Comparison of ENCODE assay signal across 26 cellular contexts in the genomic region with DNA sequence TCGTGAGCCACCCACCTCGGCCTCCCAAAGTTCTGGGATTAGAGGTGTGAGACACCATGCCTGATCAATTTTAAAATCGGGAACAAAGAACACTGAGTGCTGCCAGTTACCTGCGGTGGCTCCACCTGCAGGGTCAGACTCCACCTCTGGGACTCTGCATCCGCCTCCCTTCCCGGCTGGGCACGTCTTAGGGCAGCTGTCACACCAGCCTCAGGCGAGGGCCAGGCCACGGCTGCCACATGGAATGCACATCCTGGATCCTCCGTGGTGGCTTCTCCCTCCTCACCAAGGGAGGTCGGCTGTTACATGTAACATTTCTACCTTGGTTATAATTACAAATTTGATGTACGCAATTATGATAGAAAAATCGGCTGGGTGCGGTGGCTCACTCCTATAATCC. TPM values are rescaled to one million over a fixed set of nuclear protein-coding genes. Genes with fewer than 3 reads are reported as not detected.
DNase-seq lines count a peak whose midpoint lies in the region; ATAC-seq and TF ChIP-seq lines count a peak whose summit lies in the region.
"Had no signal": no experiment of that assay in that cellular context is flagged by ENCODE, and none has a peak within 500 bp of the region (broad histone marks: within the 10 kb centered on the region; RNA-seq: fewer than 3 reads in every experiment).

No MANE protein-coding gene starts in this region.

- DNase-seq in DMS53 (lab: John Stamatoyannopoulos, UW) (peak; percentile 37), DMS53 treated with DMSO at 0.1 percent for 48 hours (lab: John Stamatoyannopoulos, UW; ENCODE audit: unreplicated experiment) (no peak), HCT116 (ENCODE audit: low read depth, low spot score) (no peak), chondrocyte (ENCODE audit: low spot score) (peak; percentile 75), neural crest cell (ENCODE audit: low read depth, low spot score) (no peak), SW 1271 (lab: John Stamatoyannopoulos, UW) (no peak)
- DNase-seq in activated naive CD8-positive, alpha-beta T cell treated with anti-CD3 and anti-CD28 coated beads, Interleukin-2, amount 50 U/mL, for 24 hours: no peak
- no peak for DNase-seq in CD8-positive, alpha-beta memory T cell
- DNase-seq: activated CD4-positive, alpha-beta memory T cell treated with anti-CD3 and anti-CD28 coated beads for 36 hours; activated CD4-positive, CD25-positive, alpha-beta regulatory T cell treated with anti-CD3 and anti-CD28 coated beads, Interleukin-2, amount 50 U/mL, for 72 hours; activated CD8-positive, alpha-beta memory T cell treated with anti-CD3 and anti-CD28 coated beads, Interleukin-2, amount 50 U/mL, for 48 hours; activated naive CD4-positive, alpha-beta T cell treated with anti-CD3 and anti-CD28 coated beads, Interleukin-2, amount 10 ng/mL, durations not matched to agents 7 days and 5 days; amniotic stem cell; brain microvascular endothelial cell; DND-41; Karpas-422; kidney glomerular epithelial cell; NCI-H1694; NCI-H2171 treated with DMSO at 0.1 percent for 48 hours; NCI-H510A treated with DMSO at 0.1 percent for 48 hours; sigmoid colon; stimulated activated naive B cell treated with anti-CD40 and anti-IgM and Interleukin-4, amounts not matched to agents 10 μg/mL and 1 μg/mL and 100 μg/mL, for 72 hours had no signal

- peaks cover 24 to 37% of the 10 kb centered on the region in 2 experiments for H3K4me1 ChIP-seq in HCT116 (ENCODE audit: control insufficient read depth in 1 of 2, insufficient read depth in 2 of 2, low read length in 2 of 2)
- no peaks in the 10 kb centered on the region for H3K4me1 ChIP-seq in CD8-positive, alpha-beta memory T cell (ENCODE audit: insufficient read depth, low read length)

- TF ChIP-seq CTCF in HCT116 (IDR thresholded peaks at IDR 0.05 in 2 of 3, conservative IDR thresholded peaks at IDR 0.05 in 1 of 3; ENCODE audit: borderline replicate concordance in 1 of 3, insufficient read depth in 1 of 3, low read depth in 2 of 3, low read length in 2 of 3): no peak
- TF ChIP-seq CTCF in chondrocyte (IDR thresholded peaks at IDR 0.05): no peak
- TF ChIP-seq CTCF in neural crest cell (conservative IDR thresholded peaks at IDR 0.05): no peak

- no peaks in the 10 kb centered on the region for H4K20me1 ChIP-seq in HCT116 (ENCODE audit: insufficient read depth)

- H3K4me3 Mint-ChIP-seq in chondrocyte (ENCODE audit: unreplicated experiment): no peak overlapping the region
- peak overlapping the region; percentile 49 for H3K4me3 Mint-ChIP-seq in neural crest cell
- H3K4me3 Mint-ChIP-seq in activated naive CD8-positive, alpha-beta T cell treated with anti-CD3 and anti-CD28 coated beads, Interleukin-2, amount 50 U/mL, for 24 hours: no peak overlapping the region
- H3K4me3 Mint-ChIP-seq in CD8-positive, alpha-beta memory T cell: no peak overlapping the region
- H3K4me3 Mint-ChIP-seq: activated CD4-positive, alpha-beta memory T cell treated with anti-CD3 and anti-CD28 coated beads for 36 hours; activated naive CD4-positive, alpha-beta T cell treated with anti-CD3 and anti-CD28 coated beads, Interleukin-2, amount 10 ng/mL, durations not matched to agents 7 days and 5 days; stimulated activated naive B cell treated with anti-CD40 and anti-IgM and Interleukin-4, amounts not matched to agents 10 μg/mL and 1 μg/mL and 100 μg/mL, for 72 hours had no signal

- no peak for TF ChIP-seq POLR2A in HCT116 (IDR thresholded peaks at IDR 0.05; ENCODE audit: borderline replicate concordance, extremely low read depth, insufficient read depth, insufficient read length)

- no peaks in the 10 kb centered on the region for H3K36me3 Mint-ChIP-seq in chondrocyte (ENCODE audit: low read depth)
- H3K36me3 Mint-ChIP-seq in neural crest cell (ENCODE audit: low read depth): no peaks in the 10 kb centered on the region
- H3K36me3 Mint-ChIP-seq in activated naive CD8-positive, alpha-beta T cell treated with anti-CD3 and anti-CD28 coated beads, Interleukin-2, amount 50 U/mL, for 24 hours (ENCODE audit: low read depth): no peaks in the 10 kb centered on the region
- no peaks in the 10 kb centered on the region for H3K36me3 Mint-ChIP-seq in CD8-positive, alpha-beta memory T cell
- H3K36me3 Mint-ChIP-seq: activated CD4-positive, alpha-beta memory T cell treated with anti-CD3 and anti-CD28 coated beads for 36 hours; activated naive CD4-positive, alpha-beta T cell treated with anti-CD3 and anti-CD28 coated beads, Interleukin-2, amount 10 ng/mL, durations not matched to agents 7 days and 5 days; stimulated activated naive B cell treated with anti-CD40 and anti-IgM and Interleukin-4, amounts not matched to agents 10 μg/mL and 1 μg/mL and 100 μg/mL, for 72 hours had no signal

- H3K27ac Mint-ChIP-seq in chondrocyte (ENCODE audit: unreplicated experiment): no peak overlapping the region
- H3K27ac Mint-ChIP-seq in neural crest cell (ENCODE audit: unreplicated experiment): no peak overlapping the region
- no peak overlapping the region for H3K27ac Mint-ChIP-seq in activated naive CD8-positive, alpha-beta T cell treated with anti-CD3 and anti-CD28 coated beads, Interleukin-2, amount 50 U/mL, for 24 hours
- no peak overlapping the region for H3K27ac Mint-ChIP-seq in CD8-positive, alpha-beta memory T cell
- H3K27ac Mint-ChIP-seq: activated CD4-positive, alpha-beta memory T cell treated with anti-CD3 and anti-CD28 coated beads for 36 hours; activated naive CD4-positive, alpha-beta T cell treated with anti-CD3 and anti-CD28 coated beads, Interleukin-2, amount 10 ng/mL, durations not matched to agents 7 days and 5 days; progenitor cell of endocrine pancreas; stimulated activated naive B cell treated with anti-CD40 and anti-IgM and Interleukin-4, amounts not matched to agents 10 μg/mL and 1 μg/mL and 100 μg/mL, for 72 hours had no signal

- H3K27me3 ChIP-seq in HCT116 (ENCODE audit: insufficient read depth, low read length): no peaks in the 10 kb centered on the region
- H3K27me3 ChIP-seq in CD8-positive, alpha-beta memory T cell (ENCODE audit: insufficient read depth, low read length, poor library complexity, severe bottlenecking): no peaks in the 10 kb centered on the region
- H3K27me3 ChIP-seq: brain microvascular endothelial cell, sigmoid colon had no signal

- H3K27me3 Mint-ChIP-seq in chondrocyte (ENCODE audit: low read depth): no peaks in the 10 kb centered on the region
- peaks cover 9% of the 10 kb centered on the region for H3K27me3 Mint-ChIP-seq in neural crest cell (ENCODE audit: low read depth)
- H3K27me3 Mint-ChIP-seq in activated naive CD8-positive, alpha-beta T cell treated with anti-CD3 and anti-CD28 coated beads, Interleukin-2, amount 50 U/mL, for 24 hours: peaks cover 2% of the 10 kb centered on the region
- H3K27me3 Mint-ChIP-seq in CD8-positive, alpha-beta memory T cell: peaks cover 5 to 11% of the 10 kb centered on the region in 2 donors
- H3K27me3 Mint-ChIP-seq: activated CD4-positive, alpha-beta memory T cell treated with anti-CD3 and anti-CD28 coated beads for 36 hours had no signal

- H3K4me2 ChIP-seq in HCT116 (ENCODE audit: low read length): peak overlapping the region; percentile 37

- POLR2A ChIA-PET in HCT116 (lab: Charles Lee): no interaction called here
- POLR2A ChIA-PET in CD8-positive, alpha-beta memory T cell (lab: Charles Lee): no interaction called here

- 0 out of 2 replicates have a peak, but pooled peaks cover 3% of the 10 kb centered on the region for H3K9me2 ChIP-seq in HCT116 (ENCODE audit: insufficient read depth)

- CTCF ChIA-PET in HCT116 (lab: Charles Lee): no interaction called here
- CTCF ChIA-PET in CD8-positive, alpha-beta memory T cell (lab: Charles Lee): no interaction called here

- peaks cover 27% of the 10 kb centered on the region for H3K4me1 Mint-ChIP-seq in chondrocyte (ENCODE audit: low read depth)
- peaks cover 21% of the 10 kb centered on the region for H3K4me1 Mint-ChIP-seq in neural crest cell
- H3K4me1 Mint-ChIP-seq in activated naive CD8-positive, alpha-beta T cell treated with anti-CD3 and anti-CD28 coated beads, Interleukin-2, amount 50 U/mL, for 24 hours: peaks cover 2% of the 10 kb centered on the region
- peaks cover 1 to 3% (median 3%) of the 10 kb centered on the region in 3 donors for H3K4me1 Mint-ChIP-seq in CD8-positive, alpha-beta memory T cell

- TF ChIP-seq RAD21 in HCT116 (IDR thresholded peaks at IDR 0.05; ENCODE audit: low read depth): no peak

- peaks cover 0 to 16% of the 10 kb centered on the region in 2 experiments; a peak in 1 of 4 replicates for H3K9me3 ChIP-seq in HCT116 (ENCODE audit: control insufficient read depth in 1 of 2, insufficient read depth in 1 of 2, low read depth in 1 of 2, low read length in 2 of 2)
- no peaks in the 10 kb centered on the region for H3K9me3 ChIP-seq in CD8-positive, alpha-beta memory T cell (ENCODE audit: low read length)
- H3K9me3 ChIP-seq: neutrophil, sigmoid colon had no signal

- no TSS peak for BruUV-seq in HCT116 (replicated peaks; lab: Mats Ljungman, UMichigan)

- no peak overlapping the region for H3K9ac ChIP-seq in HCT116 (ENCODE audit: low read length)

- RAD21 ChIA-PET in HCT116 (lab: Charles Lee; ENCODE audit: low non-redundant PET in 1 of 2, low total read pairs in 2 of 2, uncharacterized antibody in 2 of 2, unreplicated experiment in 2 of 2): no interaction called here

- H3K4me3 ChIP-seq in HCT116 (replicated peaks in 1 of 2; ENCODE audit: low read depth in 1 of 2, low read length in 2 of 2): no peak overlapping the region
- H3K4me3 ChIP-seq in CD8-positive, alpha-beta memory T cell (ENCODE audit: low read length): no peak overlapping the region
- H3K4me3 ChIP-seq: sigmoid colon had no signal

- H3K9me3 Mint-ChIP-seq in chondrocyte (ENCODE audit: low read depth) (no peaks in the 10 kb centered on the region), neural crest cell (no peaks in the 10 kb centered on the region)
- no peaks in the 10 kb centered on the region for H3K9me3 Mint-ChIP-seq in activated naive CD8-positive, alpha-beta T cell treated with anti-CD3 and anti-CD28 coated beads, Interleukin-2, amount 50 U/mL, for 24 hours
- no peaks in the 10 kb centered on the region for H3K9me3 Mint-ChIP-seq in CD8-positive, alpha-beta memory T cell
- H3K9me3 Mint-ChIP-seq: activated CD4-positive, alpha-beta memory T cell treated with anti-CD3 and anti-CD28 coated beads for 36 hours; activated naive CD4-positive, alpha-beta T cell treated with anti-CD3 and anti-CD28 coated beads, Interleukin-2, amount 10 ng/mL, durations not matched to agents 7 days and 5 days; stimulated activated naive B cell treated with anti-CD40 and anti-IgM and Interleukin-4, amounts not matched to agents 10 μg/mL and 1 μg/mL and 100 μg/mL, for 72 hours had no signal

- peak; percentile 69 for ATAC-seq in HCT116
- no peak for ATAC-seq in activated naive CD8-positive, alpha-beta T cell treated with anti-CD3 and anti-CD28 coated beads, Interleukin-2, amount 50 U/mL, for 24 hours
- ATAC-seq: HepG2; stimulated activated naive B cell treated with anti-CD40 and anti-IgM and Interleukin-4, amounts not matched to agents 10 μg/mL and 1 μg/mL and 100 μg/mL, for 72 hours had no signal

- H3K79me2 ChIP-seq in HCT116 (ENCODE audit: insufficient read depth, low read length): no peaks in the 10 kb centered on the region

- H2AFZ ChIP-seq in HCT116 (ENCODE audit: low read depth, low read length, poor library complexity, severe bottlenecking): no peak overlapping the region

- no peak overlapping the region for H3K27ac ChIP-seq in HCT116 (ENCODE audit: low read depth, low read length)
- no peak overlapping the region for H3K27ac ChIP-seq in CD8-positive, alpha-beta memory T cell (ENCODE audit: low read depth, low read length)
- H3K27ac ChIP-seq: brain microvascular endothelial cell, neutrophil, sigmoid colon had no signal

- no peaks in the 10 kb centered on the region for H3K36me3 ChIP-seq in HCT116 (ENCODE audit: control insufficient read depth in 1 of 2, insufficient read depth in 2 of 2, low read length in 2 of 2)
- no peaks in the 10 kb centered on the region for H3K36me3 ChIP-seq in CD8-positive, alpha-beta memory T cell (ENCODE audit: insufficient read depth, low read length)
- H3K36me3 ChIP-seq: brain microvascular endothelial cell, neutrophil, sigmoid colon had no signal

- intact Hi-C loops in HCT116 (cut with micrococcal nuclease): no loop called here

RNA-seq across cellular contexts. Expression of gene MXRA8, which starts 5.9 kb away (rescaled TPM):
- total RNA-seq in HCT116 (2021; ENCODE audit: unreplicated experiment): 0.74 TPM
- 3.6 and 3.7 TPM in 2 replicates for polyA plus RNA-seq in HCT116 (2012)
- total RNA-seq in chondrocyte: 154 to 238 TPM (median 158 TPM) in 3 replicates
- 5.0 and 5.8 TPM in 2 replicates for total RNA-seq in neural crest cell
- under 1 TPM; 0.26 to 0.29 TPM for total RNA-seq in CD8-positive, alpha-beta memory T cell
- polyA plus RNA-seq in CD8-positive, alpha-beta memory T cell: 0.61 TPM

RNA-seq across cellular contexts. Expression of gene AURKAIP1, which starts 10.7 kb away (rescaled TPM):
- total RNA-seq in HCT116 (2021; ENCODE audit: unreplicated experiment) (200 TPM), chondrocyte (86.8 to 128 TPM (median 89.0 TPM) in 3 replicates), neural crest cell (127 and 128 TPM in 2 replicates)
- polyA plus RNA-seq in HCT116 (2012): 114 and 142 TPM in 2 replicates
- total RNA-seq in CD8-positive, alpha-beta memory T cell: 100 to 1,000 TPM; 159 to 169 TPM
- polyA plus RNA-seq in CD8-positive, alpha-beta memory T cell: 157 TPM

RNA-seq across cellular contexts. Expression of gene DVL1, which starts 15.0 kb away (rescaled TPM):
- 160 TPM for total RNA-seq in HCT116 (2021; ENCODE audit: unreplicated experiment)
- 193 and 219 TPM in 2 replicates for polyA plus RNA-seq in HCT116 (2012)
- total RNA-seq in chondrocyte: 59.6 to 66.5 TPM (median 59.9 TPM) in 3 replicates
- total RNA-seq in neural crest cell: 63.4 and 66.7 TPM in 2 replicates
- 10 to 100 TPM; 39.7 to 41.1 TPM for total RNA-seq in CD8-positive, alpha-beta memory T cell
- 1.6 TPM for polyA plus RNA-seq in CD8-positive, alpha-beta memory T cell

RNA-seq across cellular contexts. Expression of gene TAS1R3, which starts 33.2 kb away (rescaled TPM):
- total RNA-seq in HCT116 (2021; ENCODE audit: unreplicated experiment): 0.07 TPM
- 0.33 and 0.37 TPM in 2 replicates for polyA plus RNA-seq in HCT116 (2012)
- total RNA-seq in chondrocyte: 0.28 to 0.68 TPM (median 0.37 TPM) in 3 replicates
- total RNA-seq in neural crest cell: 0.64 and 0.68 TPM in 2 replicates
- under 1 TPM; 0.53 to 0.62 TPM for total RNA-seq in CD8-positive, alpha-beta memory T cell
- polyA plus RNA-seq in CD8-positive, alpha-beta memory T cell: 0.28 TPM
- total RNA-seq: epithelial cell of proximal tubule, sigmoid colon had no signal

RNA-seq across cellular contexts. Expression of gene CCNL2, which starts 34.9 kb away (rescaled TPM):
- total RNA-seq in HCT116 (2021; ENCODE audit: unreplicated experiment): 173 TPM
- 125 and 138 TPM in 2 replicates for polyA plus RNA-seq in HCT116 (2012)
- total RNA-seq in chondrocyte: 153 to 176 TPM (median 161 TPM) in 3 replicates
- 249 and 261 TPM in 2 replicates for total RNA-seq in neural crest cell
- 100 to 1,000 TPM; 119 to 124 TPM for total RNA-seq in CD8-positive, alpha-beta memory T cell
- polyA plus RNA-seq in CD8-positive, alpha-beta memory T cell: 29.0 TPM

Comparison
In these comparisons a context has a peak if more than half of its experiments do, and no peak if none do; other contexts are left out.
1. DNase-seq: peak in DMS53 (single experiment) and chondrocyte (single experiment); none in DMS53 treated with DMSO at 0.1 percent for 48 hours (single experiment), HCT116 (single experiment), neural crest cell (single experiment), activated naive CD8-positive, alpha-beta T cell treated with anti-CD3 and anti-CD28 coated beads, Interleukin-2, amount 50 U/mL, for 24 hours (single experiment), SW 1271 (0 of 2) and CD8-positive, alpha-beta memory T cell (0 of 5).
2. RNA of gene MXRA8, which starts 5.9 kb away (total RNA-seq): 154 to 238 TPM in chondrocyte; 5.0 to 5.8 TPM in neural crest cell, 0.74 TPM in HCT116 (single experiment) and 0.26 to 0.29 TPM in CD8-positive, alpha-beta memory T cell; every median in the first group is over 10 times any median in the second.